ENCODE assay signal across 1 cellular context in genomic region chr5:36442352-36442751, GRCh38.
TF ChIP-seq lines count a peak whose summit lies in the region.

No MANE protein-coding gene starts in this region.

TF ChIP-seq in WTC11, 78 proteins besides CTCF, POLR2A, EP300 and RAD21 (continued from another document):
- TF ChIP-seq AFF4 (CRISPR knock-in tag; IDR thresholded peaks at IDR 0.05; ENCODE audit: borderline replicate concordance) (no peak), ZNF281 (CRISPR knock-in tag; IDR thresholded peaks at IDR 0.05) (no peak), RORB (CRISPR knock-in tag; IDR thresholded peaks at IDR 0.05) (no peak), ZBTB21 (CRISPR knock-in tag; IDR thresholded peaks at IDR 0.05; ENCODE audit: borderline replicate concordance) (no peak), OVOL2 (CRISPR knock-in tag; IDR thresholded peaks at IDR 0.05; ENCODE audit: borderline replicate concordance) (no peak)
